ENCODE assay signal across 8 cellular contexts in the genomic region with DNA sequence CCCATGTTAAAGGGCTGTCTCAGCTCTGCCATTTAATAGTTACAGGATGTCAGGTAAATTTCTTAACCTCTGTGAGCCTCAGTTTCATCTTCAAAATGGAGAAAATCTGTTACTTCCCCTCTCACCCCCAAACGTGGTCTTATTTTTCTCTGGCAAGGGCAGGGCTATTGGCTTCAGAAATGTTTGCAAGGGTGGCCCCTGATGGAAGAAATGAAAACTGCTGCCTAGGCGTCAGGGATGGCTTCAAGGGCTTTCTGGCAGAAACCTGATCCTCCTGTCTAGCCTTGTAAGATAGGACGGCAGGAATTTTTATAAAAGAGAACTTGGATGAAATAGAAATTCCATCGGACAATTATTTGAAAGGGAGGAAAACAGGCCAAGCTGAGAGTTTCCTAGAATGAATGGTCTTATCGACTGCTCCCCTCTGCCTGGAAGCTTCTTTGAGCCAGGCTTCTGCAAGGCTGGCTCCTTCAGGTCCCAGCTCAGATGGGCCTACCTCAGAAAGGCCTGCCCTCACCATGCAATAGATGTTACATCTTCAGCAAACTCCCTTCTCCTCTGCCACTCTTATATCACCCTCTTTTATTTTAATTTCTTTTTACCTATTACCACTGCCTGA. TPM values are rescaled to one million over a fixed set of nuclear protein-coding genes. Genes with fewer than 3 reads are reported as not detected.
DNase-seq lines count a peak whose midpoint lies in the region; ATAC-seq and TF ChIP-seq lines count a peak whose summit lies in the region.

No MANE protein-coding gene starts in this region.

- H3K9me3 ChIP-seq in T-helper 17 cell (ENCODE audit: control insufficient read depth, low read length, poor library complexity, severe bottlenecking): no peaks in the 10 kb centered on the region

- no peaks in the 10 kb centered on the region for H3K9me3 Mint-ChIP-seq in MCF 10A (ENCODE audit: unreplicated experiment)

- H3K27me3 Mint-ChIP-seq in T-helper 17 cell (no peaks in the 10 kb centered on the region), MCF 10A (ENCODE audit: insufficient read depth, unreplicated experiment) (no peaks in the 10 kb centered on the region)

- DNase-seq in D341Med (ENCODE audit: low spot score) (peak; percentile 77), NCI-H1092 (lab: John Stamatoyannopoulos, UW) (peak; percentile 29), T-helper 17 cell (peak in 1 of 3 donors; percentile 9), MCF 10A (ENCODE audit: unreplicated experiment) (peak; percentile 83), kidney tubule cell (ENCODE audit: low spot score) (peak; percentile 76)
- peak; percentile 7 to 35 (median 27) for DNase-seq in stimulated activated CD4-positive, alpha-beta T cell treated with anti-CD3 and anti-CD28 coated beads, TNF-alpha, amount 100 ng/mL, for 24 hours (ENCODE audit: low read depth in 3 of 3)

- CTCF ChIA-PET in MCF 10A (lab: Yijun Ruan, JAX): interaction anchor here (0.5 to 5.5 kb wide), 28 partner anchors 11 to 272 kb away, joined by 3 to 64 read pairs (median 4); no protein-coding TSS in a partner anchor

- ATAC-seq in GM21529 (IDR thresholded peaks at IDR 0.05; ENCODE audit: unreplicated experiment) (peak; percentile 78), T-helper 17 cell (peak; percentile 64), GM21528 (IDR thresholded peaks at IDR 0.05; ENCODE audit: low FRiP score, unreplicated experiment) (no peak)

- H3K36me3 Mint-ChIP-seq in T-helper 17 cell (ENCODE audit: low read depth) (no peaks in the 10 kb centered on the region), MCF 10A (ENCODE audit: insufficient read depth, unreplicated experiment) (peaks cover 19% of the 10 kb centered on the region)

- H3K27ac Mint-ChIP-seq in T-helper 17 cell (no peak overlapping the region), MCF 10A (ENCODE audit: low read depth, unreplicated experiment) (no peak overlapping the region)

- no TSS peak for BruUV-seq in MCF 10A (replicated peaks; lab: Mats Ljungman, UMichigan)

- intact Hi-C loops in MCF 10A (cut with micrococcal nuclease): loop anchor here (1.0 to 5.0 kb wide), 4 partner anchors 58 to 272 kb away; no protein-coding TSS in a partner anchor

- H3K4me1 Mint-ChIP-seq in T-helper 17 cell (peaks cover 2% of the 10 kb centered on the region), MCF 10A (ENCODE audit: insufficient read depth, unreplicated experiment) (peaks cover 21% of the 10 kb centered on the region)

- peak; percentile 73 for TF ChIP-seq CTCF in MCF 10A (IDR thresholded peaks at IDR 0.05; ENCODE audit: unreplicated experiment)

- H3K4me3 Mint-ChIP-seq in T-helper 17 cell: no peak overlapping the region
- no peak overlapping the region for H3K4me3 Mint-ChIP-seq in MCF 10A (ENCODE audit: unreplicated experiment)

- POLR2A ChIA-PET in MCF 10A (lab: Yijun Ruan, JAX): interaction anchor here (0.6 to 4.0 kb wide), 12 partner anchors 10 to 1110 kb away, joined by 3 to 20 read pairs (median 4); no protein-coding TSS in a partner anchor

RNA-seq across cellular contexts. Expression of a gene that starts 43.0 kb away (rescaled TPM):
- total RNA-seq in T-helper 17 cell (10 to 100 TPM; 21.2 to 24.2 TPM), MCF 10A (2022) (14.6 and 21.8 TPM in 2 replicates)
